In genomic region chr7:74606101-74606908, GRCh38 we compare ENCODE assay signal across 8 cellular contexts. TPM values are rescaled to one million over a fixed set of nuclear protein-coding genes. Genes with fewer than 3 reads are reported as not detected.
DNase-seq lines count a peak whose midpoint lies in the region; ATAC-seq and TF ChIP-seq lines count a peak whose summit lies in the region.

No MANE protein-coding gene starts in this region.

- no peaks in the 10 kb centered on the region for H3K27me3 ChIP-seq in liver (ENCODE audit: control insufficient read depth in 4 of 4, insufficient read depth in 4 of 4, low read length in 3 of 4)

- peak overlapping the region; percentile 67 to 78 for H3K27ac ChIP-seq in liver (ENCODE audit: low read depth in 1 of 2, low read length in 2 of 2)

- peak overlapping the region in 1 of 2 donors; percentile 6 for H3K9ac ChIP-seq in liver (ENCODE audit: low read depth in 1 of 2, low read length in 2 of 2)

- WGBS in liver = 10% methylated on average over 51 of the region's 51 CpGs

- TF ChIP-seq EP300 in Ishikawa (IDR thresholded peaks at IDR 0.05; ENCODE audit: borderline replicate concordance) = no peak

- peaks cover 0 to 19% (median 7%) of the 10 kb centered on the region in 4 donors for H3K4me1 ChIP-seq in liver (ENCODE audit: control insufficient read depth in 4 of 4, insufficient read depth in 4 of 4, low read length in 3 of 4)

- DNase-seq in GM10248 (ENCODE audit: extremely low spot score) (peak; percentile 69), choroid plexus epithelial cell (ENCODE audit: low read depth) (no peak), NK-92 (lab: John Stamatoyannopoulos, UW; ENCODE audit: unreplicated experiment) (no peak)
- DNase-seq in stimulated activated CD8-positive, alpha-beta memory T cell treated with anti-CD3 and anti-CD28 coated beads, Interleukin-15, amount 100 ng/mL, for 48 hours (ENCODE audit: low read depth in 2 of 2) = peak; percentile 25 to 27

- TF ChIP-seq CTCF in GM10248 (IDR thresholded peaks at IDR 0.05; ENCODE audit: control extremely low read depth, extremely low read depth, low read depth, missing control alignments) (no peak), choroid plexus epithelial cell (conservative IDR thresholded peaks at IDR 0.05; ENCODE audit: low read depth, low read length) (no peak), liver (IDR thresholded peaks at IDR 0.05; ENCODE audit: low read depth, low read length, missing input control) (no peak)

- POLR2A ChIA-PET in GM10248 (lab: Yijun Ruan, JAX) = no interaction called here

- H3K36me3 ChIP-seq in liver (ENCODE audit: control insufficient read depth in 4 of 4, insufficient read depth in 3 of 4, low read depth in 1 of 4, low read length in 3 of 4) = no peaks in the 10 kb centered on the region

- no peaks in the 10 kb centered on the region for H3K9me3 ChIP-seq in liver (ENCODE audit: control insufficient read depth in 4 of 4, low read length in 3 of 4)

- peak; percentile 86 to 91 for ATAC-seq in activated CD4-positive, CD25-positive, alpha-beta regulatory T cell treated with anti-CD3 and anti-CD28 coated beads, Interleukin-2, amount 50 U/mL, for 24 hours
- no peak for ATAC-seq in HG03039 (IDR thresholded peaks at IDR 0.05; ENCODE audit: unreplicated experiment)

- CTCF ChIA-PET in GM10248 (lab: Yijun Ruan, JAX) = interaction anchor here (1.1 kb wide), 1 partner anchor 19 kb away, joined by 3 read pairs; no protein-coding TSS in a partner anchor

- TF ChIP-seq RAD21 in Ishikawa (IDR thresholded peaks at IDR 0.05; ENCODE audit: low read depth) = peak; percentile 18; the same call in 1 of the 2 replicates
- peak in 1 of 2 donors; percentile 31 for TF ChIP-seq RAD21 in liver (IDR thresholded peaks at IDR 0.05)

- H3K4me3 ChIP-seq in choroid plexus epithelial cell (ENCODE audit: low read depth, low read length) = peak overlapping the region; percentile 52
- peak overlapping the region; percentile 56 to 58 (median 57) for H3K4me3 ChIP-seq in liver (ENCODE audit: low read depth in 1 of 3, low read length in 3 of 3)

TF ChIP-seq in Ishikawa, 13 proteins besides CTCF, POLR2A, EP300 and RAD21:
- TF ChIP-seq NFIC (IDR thresholded peaks at IDR 0.05) = no peak
- TF ChIP-seq ZBTB7A (IDR thresholded peaks at IDR 0.05; ENCODE audit: low read depth) = peak; percentile 43; the same call in 1 of the 2 replicates
- TF ChIP-seq TAF1 (IDR thresholded peaks at IDR 0.05; ENCODE audit: low read depth) = 0 out of 2 replicates have a peak, but pooled peaks have one; percentile 13
- TF ChIP-seq EGR1 (IDR thresholded peaks at IDR 0.05) = peak; percentile 77
- TF ChIP-seq YY1 (IDR thresholded peaks at IDR 0.05; ENCODE audit: low read depth) = no peak
- 0 out of 2 replicates have a peak, but pooled peaks have one; percentile 6 for TF ChIP-seq TEAD4 (IDR thresholded peaks at IDR 0.05)

TF ChIP-seq in liver, 16 proteins besides CTCF, POLR2A, EP300 and RAD21:
- TF ChIP-seq REST (IDR thresholded peaks at IDR 0.05) = no peak
- peak in 1 of 2 donors; percentile 43 for TF ChIP-seq GABPA (IDR thresholded peaks at IDR 0.05 in 1 of 2, conservative IDR thresholded peaks at IDR 0.05 in 1 of 2)
- peak in 1 of 2 donors; percentile 20 for TF ChIP-seq EGR1 (IDR thresholded peaks at IDR 0.05; ENCODE audit: low read depth in 2 of 2)
- no peak for TF ChIP-seq ATF3 (IDR thresholded peaks at IDR 0.05)

RNA-seq across cellular contexts. Expression of gene GTF2I, which starts 51.2 kb away (rescaled TPM):
- 10 to 100 TPM; 67.7 to 97.9 TPM for total RNA-seq in liver
- 10 to 100 TPM; 27.4 to 64.0 TPM for polyA plus RNA-seq in liver

Comparison
In these comparisons a context has a peak if more than half of its experiments do, and no peak if none do; other contexts are left out.
1. DNase-seq: peak in GM10248 (single experiment) and stimulated activated CD8-positive, alpha-beta memory T cell treated with anti-CD3 and anti-CD28 coated beads, Interleukin-15, amount 100 ng/mL, for 48 hours (2 of 2); none in choroid plexus epithelial cell (single experiment) and NK-92 (single experiment).